6 cellular contexts compared by ENCODE assay signal in genomic region chrY:8422906-8423305, GRCh38.
"Had no signal": no experiment of that assay in that cellular context is flagged by ENCODE, and none has a peak within 500 bp of the region (broad histone marks: within the 10 kb centered on the region; RNA-seq: fewer than 3 reads in every experiment).

No MANE protein-coding gene starts in this region.

- DNase-seq: H9, HCEC 1CT, IMR-90, KG1 had no signal

- H3K4me3 ChIP-seq: GM23338, K562 had no signal

- ATAC-seq: GM23338, K562 had no signal

- H2AFZ ChIP-seq: GM23338 had no signal

- H3K4me2 ChIP-seq: GM23338 had no signal
